Comparison of ENCODE assay signal across 1 cellular context in the genomic region with DNA sequence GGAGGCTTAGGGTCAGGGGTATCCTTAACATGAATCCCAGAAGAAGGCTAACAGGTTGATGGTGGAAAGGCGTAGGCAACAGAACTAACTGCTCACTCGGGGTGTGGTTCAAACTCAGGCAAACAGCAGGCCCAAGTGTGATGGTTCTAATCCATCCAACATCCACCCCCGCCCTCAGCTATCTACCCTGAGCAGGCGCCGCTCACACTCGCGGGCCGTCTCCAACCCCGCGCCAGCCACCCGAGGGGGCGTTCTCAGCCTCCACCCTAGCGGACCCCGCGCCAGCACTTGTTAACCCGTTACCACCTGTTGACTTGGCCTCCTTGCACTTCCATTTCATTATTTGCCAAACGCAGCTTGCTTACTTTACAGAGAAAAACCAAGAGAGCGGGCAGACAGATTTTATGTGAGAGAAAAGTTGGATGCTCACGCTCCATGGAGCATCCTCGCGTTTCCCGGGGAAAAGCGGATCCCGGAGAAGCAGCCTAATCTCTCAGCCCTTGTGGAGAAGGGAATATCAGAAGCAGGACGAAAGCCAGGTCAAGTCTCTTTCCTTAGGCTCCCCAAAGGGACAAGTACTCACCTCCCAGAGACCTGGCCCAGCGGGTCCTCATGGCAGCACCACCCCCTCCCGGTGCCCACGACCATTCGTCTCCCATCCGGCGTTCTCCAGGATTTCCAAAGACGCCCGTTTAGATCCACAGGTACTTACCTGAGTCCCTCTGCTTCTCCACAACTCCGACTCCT.
TF ChIP-seq lines count a peak whose summit lies in the region.

No MANE protein-coding gene starts in this region.

TF ChIP-seq in GM12878, 131 proteins besides CTCF, POLR2A, EP300 and RAD21:
- TF ChIP-seq FOXM1 (IDR thresholded peaks at IDR 0.05; ENCODE audit: low read depth, low read length): no peak
- TF ChIP-seq TCF3 (IDR thresholded peaks at IDR 0.05; ENCODE audit: borderline replicate concordance, insufficient read depth, low read depth, low read length): no peak
- TF ChIP-seq, protein P1, sequence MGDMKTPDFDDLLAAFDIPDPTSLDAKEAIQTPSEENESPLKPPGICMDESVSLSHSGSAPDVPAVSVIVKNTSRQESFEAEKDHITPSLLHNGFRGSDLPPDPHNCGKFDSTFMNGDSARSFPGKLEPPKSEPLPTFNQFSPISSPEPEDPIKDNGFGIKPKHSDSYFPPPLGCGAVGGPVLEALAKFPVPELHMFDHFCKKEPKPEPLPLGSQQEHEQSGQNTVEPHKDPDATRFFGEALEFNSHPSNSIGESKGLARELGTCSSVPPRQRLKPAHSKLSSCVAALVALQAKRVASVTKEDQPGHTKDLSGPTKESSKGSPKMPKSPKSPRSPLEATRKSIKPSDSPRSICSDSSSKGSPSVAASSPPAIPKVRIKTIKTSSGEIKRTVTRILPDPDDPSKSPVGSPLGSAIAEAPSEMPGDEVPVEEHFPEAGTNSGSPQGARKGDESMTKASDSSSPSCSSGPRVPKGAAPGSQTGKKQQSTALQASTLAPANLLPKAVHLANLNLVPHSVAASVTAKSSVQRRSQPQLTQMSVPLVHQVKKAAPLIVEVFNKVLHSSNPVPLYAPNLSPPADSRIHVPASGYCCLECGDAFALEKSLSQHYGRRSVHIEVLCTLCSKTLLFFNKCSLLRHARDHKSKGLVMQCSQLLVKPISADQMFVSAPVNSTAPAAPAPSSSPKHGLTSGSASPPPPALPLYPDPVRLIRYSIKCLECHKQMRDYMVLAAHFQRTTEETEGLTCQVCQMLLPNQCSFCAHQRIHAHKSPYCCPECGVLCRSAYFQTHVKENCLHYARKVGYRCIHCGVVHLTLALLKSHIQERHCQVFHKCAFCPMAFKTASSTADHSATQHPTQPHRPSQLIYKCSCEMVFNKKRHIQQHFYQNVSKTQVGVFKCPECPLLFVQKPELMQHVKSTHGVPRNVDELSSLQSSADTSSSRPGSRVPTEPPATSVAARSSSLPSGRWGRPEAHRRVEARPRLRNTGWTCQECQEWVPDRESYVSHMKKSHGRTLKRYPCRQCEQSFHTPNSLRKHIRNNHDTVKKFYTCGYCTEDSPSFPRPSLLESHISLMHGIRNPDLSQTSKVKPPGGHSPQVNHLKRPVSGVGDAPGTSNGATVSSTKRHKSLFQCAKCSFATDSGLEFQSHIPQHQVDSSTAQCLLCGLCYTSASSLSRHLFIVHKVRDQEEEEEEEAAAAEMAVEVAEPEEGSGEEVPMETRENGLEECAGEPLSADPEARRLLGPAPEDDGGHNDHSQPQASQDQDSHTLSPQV (IDR thresholded peaks at IDR 0.05): no peak
- TF ChIP-seq, protein P2, sequence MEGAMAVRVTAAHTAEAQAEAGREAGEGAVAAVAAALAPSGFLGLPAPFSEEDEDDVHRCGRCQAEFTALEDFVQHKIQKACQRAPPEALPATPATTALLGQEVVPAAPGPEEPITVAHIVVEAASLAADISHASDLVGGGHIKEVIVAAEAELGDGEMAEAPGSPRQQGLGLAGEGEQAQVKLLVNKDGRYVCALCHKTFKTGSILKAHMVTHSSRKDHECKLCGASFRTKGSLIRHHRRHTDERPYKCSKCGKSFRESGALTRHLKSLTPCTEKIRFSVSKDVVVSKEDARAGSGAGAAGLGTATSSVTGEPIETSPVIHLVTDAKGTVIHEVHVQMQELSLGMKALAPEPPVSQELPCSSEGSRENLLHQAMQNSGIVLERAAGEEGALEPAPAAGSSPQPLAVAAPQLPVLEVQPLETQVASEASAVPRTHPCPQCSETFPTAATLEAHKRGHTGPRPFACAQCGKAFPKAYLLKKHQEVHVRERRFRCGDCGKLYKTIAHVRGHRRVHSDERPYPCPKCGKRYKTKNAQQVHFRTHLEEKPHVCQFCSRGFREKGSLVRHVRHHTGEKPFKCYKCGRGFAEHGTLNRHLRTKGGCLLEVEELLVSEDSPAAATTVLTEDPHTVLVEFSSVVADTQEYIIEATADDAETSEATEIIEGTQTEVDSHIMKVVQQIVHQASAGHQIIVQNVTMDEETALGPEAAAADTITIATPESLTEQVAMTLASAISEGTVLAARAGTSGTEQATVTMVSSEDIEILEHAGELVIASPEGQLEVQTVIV (IDR thresholded peaks at IDR 0.05; ENCODE audit: borderline replicate concordance, partially characterized antibody): no peak
- TF ChIP-seq SIX5 (IDR thresholded peaks at IDR 0.05; ENCODE audit: low read depth, low read length, severe bottlenecking): no peak
- TF ChIP-seq ZNF24 (IDR thresholded peaks at IDR 0.05): no peak
- no peak for TF ChIP-seq CBX3 (IDR thresholded peaks at IDR 0.05; ENCODE audit: borderline replicate concordance, low read depth)
- no peak for TF ChIP-seq SMAD5 (IDR thresholded peaks at IDR 0.05; ENCODE audit: low read depth)
- no peak for TF ChIP-seq NFYA (IDR thresholded peaks at IDR 0.05; ENCODE audit: borderline replicate concordance, low read depth, low read length)
- TF ChIP-seq IRF4 (IDR thresholded peaks at IDR 0.05; ENCODE audit: low read depth, low read length): no peak
- no peak for TF ChIP-seq SUZ12 (IDR thresholded peaks at IDR 0.05; ENCODE audit: unreplicated experiment)
- TF ChIP-seq DPF2 (IDR thresholded peaks at IDR 0.05): no peak
- no peak for TF ChIP-seq RELA (IDR thresholded peaks at IDR 0.05; ENCODE audit: borderline replicate concordance, partially characterized antibody)
- no peak for TF ChIP-seq EGR1 (IDR thresholded peaks at IDR 0.05; ENCODE audit: borderline replicate concordance in 1 of 2, low read depth in 2 of 2, low read length in 2 of 2)
- no peak for TF ChIP-seq EED (IDR thresholded peaks at IDR 0.05; ENCODE audit: low read depth)
- no peak for TF ChIP-seq GATAD2B (conservative IDR thresholded peaks at IDR 0.05; ENCODE audit: low read depth)
- TF ChIP-seq BMI1 (IDR thresholded peaks at IDR 0.05; ENCODE audit: borderline replicate concordance): no peak
- TF ChIP-seq, protein P3, sequence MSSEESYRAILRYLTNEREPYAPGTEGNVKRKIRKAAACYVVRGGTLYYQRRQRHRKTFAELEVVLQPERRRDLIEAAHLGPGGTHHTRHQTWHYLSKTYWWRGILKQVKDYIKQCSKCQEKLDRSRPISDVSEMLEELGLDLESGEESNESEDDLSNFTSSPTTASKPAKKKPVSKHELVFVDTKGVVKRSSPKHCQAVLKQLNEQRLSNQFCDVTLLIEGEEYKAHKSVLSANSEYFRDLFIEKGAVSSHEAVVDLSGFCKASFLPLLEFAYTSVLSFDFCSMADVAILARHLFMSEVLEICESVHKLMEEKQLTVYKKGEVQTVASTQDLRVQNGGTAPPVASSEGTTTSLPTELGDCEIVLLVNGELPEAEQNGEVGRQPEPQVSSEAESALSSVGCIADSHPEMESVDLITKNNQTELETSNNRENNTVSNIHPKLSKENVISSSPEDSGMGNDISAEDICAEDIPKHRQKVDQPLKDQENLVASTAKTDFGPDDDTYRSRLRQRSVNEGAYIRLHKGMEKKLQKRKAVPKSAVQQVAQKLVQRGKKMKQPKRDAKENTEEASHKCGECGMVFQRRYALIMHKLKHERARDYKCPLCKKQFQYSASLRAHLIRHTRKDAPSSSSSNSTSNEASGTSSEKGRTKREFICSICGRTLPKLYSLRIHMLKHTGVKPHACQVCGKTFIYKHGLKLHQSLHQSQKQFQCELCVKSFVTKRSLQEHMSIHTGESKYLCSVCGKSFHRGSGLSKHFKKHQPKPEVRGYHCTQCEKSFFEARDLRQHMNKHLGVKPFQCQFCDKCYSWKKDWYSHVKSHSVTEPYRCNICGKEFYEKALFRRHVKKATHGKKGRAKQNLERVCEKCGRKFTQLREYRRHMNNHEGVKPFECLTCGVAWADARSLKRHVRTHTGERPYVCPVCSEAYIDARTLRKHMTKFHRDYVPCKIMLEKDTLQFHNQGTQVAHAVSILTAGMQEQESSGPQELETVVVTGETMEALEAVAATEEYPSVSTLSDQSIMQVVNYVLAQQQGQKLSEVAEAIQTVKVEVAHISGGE (CRISPR knock-in tag; IDR thresholded peaks at IDR 0.05): no peak
- TF ChIP-seq SREBF1 (IDR thresholded peaks at IDR 0.05; ENCODE audit: low read length): no peak
